8 cellular contexts compared by ENCODE assay signal in genomic region chr17:77881545-77881944, GRCh38.
DNase-seq lines count a peak whose midpoint lies in the region; ATAC-seq and TF ChIP-seq lines count a peak whose summit lies in the region.

No MANE protein-coding gene starts in this region.

- ATAC-seq in GM18867 (IDR thresholded peaks at IDR 0.05; ENCODE audit: unreplicated experiment) (peak; percentile 90), HG02943 (IDR thresholded peaks at IDR 0.05; ENCODE audit: low read depth, unreplicated experiment) (peak; percentile 75), RWPE2 (ENCODE audit: low read depth) (peak; percentile 33; the same call in 2 of the 3 replicates)

- WGBS in spleen, 5 donors = 1 to 4% (median 2%) methylated on average over 5 to 10 of the region's 10 CpGs

- H3K36me3 ChIP-seq in RWPE2 (ENCODE audit: low read depth) (no peaks in the 10 kb centered on the region), left ventricle myocardium inferior (no peaks in the 10 kb centered on the region), spleen (no peaks in the 10 kb centered on the region)

- H3K9me3 ChIP-seq in RWPE2 (ENCODE audit: severe bottlenecking) (peaks cover under 1% of the 10 kb centered on the region), left ventricle myocardium inferior (replicated peaks) (no peaks in the 10 kb centered on the region), spleen (peaks cover 0 to 4% (median 2%) of the 10 kb centered on the region in 8 donors)

- peaks cover 12% of the 10 kb centered on the region for H3K27me3 ChIP-seq in RWPE2 (ENCODE audit: insufficient read depth, poor library complexity, severe bottlenecking)
- H3K27me3 ChIP-seq in left ventricle myocardium inferior (ENCODE audit: low read depth) = no peaks in the 10 kb centered on the region
- peaks cover 0 to 5% (median 0%) of the 10 kb centered on the region in 7 donors for H3K27me3 ChIP-seq in spleen (replicated peaks in 1 of 7)

- H3K4me3 ChIP-seq in RWPE2 (ENCODE audit: severe bottlenecking) (no peak overlapping the region), left ventricle myocardium inferior (no peak overlapping the region), spleen (peak overlapping the region in 6 of 8 donors; percentile 2 to 60 (median 20))

- intact Hi-C loops in left ventricle myocardium inferior (cut with micrococcal nuclease) (no loop called here), spleen (cut with DNase I; ENCODE audit: low total_unique reads) (no loop called here)

- TF ChIP-seq CTCF in RWPE2 (IDR thresholded peaks at IDR 0.05; ENCODE audit: poor library complexity, severe bottlenecking) = no peak
- TF ChIP-seq CTCF in left ventricle myocardium inferior (IDR thresholded peaks at IDR 0.05; ENCODE audit: borderline replicate concordance) = no peak
- no peak for TF ChIP-seq CTCF in spleen (IDR thresholded peaks at IDR 0.05 in 8 of 11, conservative IDR thresholded peaks at IDR 0.05 in 3 of 11)

- no peak for TF ChIP-seq POLR2A in spleen (IDR thresholded peaks at IDR 0.05)

- no peak overlapping the region for H3K27ac ChIP-seq in RWPE2 (ENCODE audit: poor library complexity, severe bottlenecking)
- peak overlapping the region; percentile 83 for H3K27ac ChIP-seq in left ventricle myocardium inferior (replicated peaks)
- peak overlapping the region; percentile 63 to 93 (median 84) for H3K27ac ChIP-seq in spleen

- no peaks in the 10 kb centered on the region for H3K4me1 ChIP-seq in RWPE2 (ENCODE audit: insufficient read depth, poor library complexity, severe bottlenecking)
- peaks cover 44% of the 10 kb centered on the region for H3K4me1 ChIP-seq in left ventricle myocardium inferior
- peaks cover 34 to 92% (median 60%) of the 10 kb centered on the region in 6 donors for H3K4me1 ChIP-seq in spleen

- DNase-seq in RWPE2 (ENCODE audit: low spot score) (no peak), activated gamma-delta T cell (lab: John Stamatoyannopoulos, UW) (peak; percentile 66), left ventricle myocardium inferior (peak; percentile 90), spleen (peak; percentile 98), DMS53 (lab: John Stamatoyannopoulos, UW) (no peak), NCI-H748 (lab: John Stamatoyannopoulos, UW; ENCODE audit: unreplicated experiment) (no peak)

Comparison
In these comparisons a context has a peak if more than half of its experiments do, and no peak if none do; other contexts are left out.
1. ATAC-seq: peak in every context shown above with its lines; median percentile 90 in GM18867; 75 in HG02943; 33 in RWPE2.
2. DNase-seq: peak in activated gamma-delta T cell (single experiment), left ventricle myocardium inferior (single experiment) and spleen (single experiment); none in RWPE2 (single experiment), DMS53 (single experiment) and NCI-H748 (single experiment).
3. H3K4me3 ChIP-seq: peak in spleen (6 of 8); none in RWPE2 (single experiment) and left ventricle myocardium inferior (single experiment).